15 cellular contexts compared by ENCODE assay signal in genomic region chr3:121477589-121477988, GRCh38.
DNase-seq lines count a peak whose midpoint lies in the region; ATAC-seq and TF ChIP-seq lines count a peak whose summit lies in the region.
"Had no signal": no experiment of that assay in that cellular context is flagged by ENCODE, and none has a peak within 500 bp of the region (broad histone marks: within the 10 kb centered on the region; RNA-seq: fewer than 3 reads in every experiment).

No MANE protein-coding gene starts in this region.

- no peak overlapping the region for H4K5ac ChIP-seq in H9 (ENCODE audit: insufficient read length, low read depth, low read length)

- no peak overlapping the region for H2BK20ac ChIP-seq in H9 (ENCODE audit: low read depth, low read length, poor library complexity, severe bottlenecking)

- H3K9ac ChIP-seq in H9 (ENCODE audit: extremely low read depth, insufficient read length, low read length): no peak overlapping the region
- H3K9ac ChIP-seq in adipocyte (ENCODE audit: low read length): no peak overlapping the region
- H3K9ac ChIP-seq in skeletal muscle satellite cell (ENCODE audit: low read depth, low read length): peak overlapping the region; percentile 5

- no peaks in the 10 kb centered on the region for H3K9me3 Mint-ChIP-seq in H9
- H3K9me3 Mint-ChIP-seq: central memory CD8-positive, alpha-beta T cell; memory B cell had no signal

- H3K27me3 ChIP-seq in H9 (ENCODE audit: insufficient read depth, low read length) (no peaks in the 10 kb centered on the region), adipocyte (replicated peaks; ENCODE audit: control insufficient read depth, insufficient read depth, low read length) (no peaks in the 10 kb centered on the region), skeletal muscle satellite cell (ENCODE audit: control insufficient read depth, insufficient read depth, low read length) (no peaks in the 10 kb centered on the region)

- no peak overlapping the region for H3K4me3 ChIP-seq in adipocyte (ENCODE audit: low read length)
- no peak overlapping the region for H3K4me3 ChIP-seq in skeletal muscle satellite cell (ENCODE audit: low read length)
- H3K4me3 ChIP-seq: SK-N-MC, smooth muscle cell had no signal

- H3K4me3 Mint-ChIP-seq in H9: no peak overlapping the region
- H3K4me3 Mint-ChIP-seq: central memory CD8-positive, alpha-beta T cell; memory B cell had no signal

- H3K27me3 Mint-ChIP-seq in H9 (ENCODE audit: low read depth): no peaks in the 10 kb centered on the region
- H3K27me3 Mint-ChIP-seq: central memory CD8-positive, alpha-beta T cell; memory B cell had no signal

- peak overlapping the region in 2 of 3 experiments; percentile 0 to 11; a peak in 3 of 7 replicates for H3K27ac Mint-ChIP-seq in H9
- H3K27ac Mint-ChIP-seq: memory B cell had no signal

- H2BK15ac ChIP-seq in H9 (ENCODE audit: low read depth, low read length): no peak overlapping the region

- no peak overlapping the region for H4K8ac ChIP-seq in H9 (replicated peaks; ENCODE audit: insufficient read length, low read depth, low read length)

- H3K36me3 ChIP-seq in adipocyte (ENCODE audit: control insufficient read depth, insufficient read depth, low read length, severe bottlenecking) (no peaks in the 10 kb centered on the region), skeletal muscle satellite cell (ENCODE audit: insufficient read depth, low read length) (no peaks in the 10 kb centered on the region)

- no peak for TF ChIP-seq CTCF in H9 (conservative IDR thresholded peaks at IDR 0.05)

- ATAC-seq in GM21529 (IDR thresholded peaks at IDR 0.05; ENCODE audit: unreplicated experiment) (no peak), GM18870 (IDR thresholded peaks at IDR 0.05; ENCODE audit: unreplicated experiment) (no peak)

- no peak overlapping the region for H3K18ac ChIP-seq in H9 (ENCODE audit: insufficient read length, low read depth, low read length)

- H3K79me2 ChIP-seq in H9 (ENCODE audit: insufficient read depth, low read length): no peaks in the 10 kb centered on the region

- no peaks in the 10 kb centered on the region for H3K4me1 Mint-ChIP-seq in H9
- H3K4me1 Mint-ChIP-seq: central memory CD8-positive, alpha-beta T cell had no signal

- no peak overlapping the region for H2BK120ac ChIP-seq in H9 (ENCODE audit: low read depth, low read length, poor library complexity, severe bottlenecking)

- no peaks in the 10 kb centered on the region for H3K23me2 ChIP-seq in H9 (ENCODE audit: insufficient read length, low read depth, low read length, poor library complexity, severe bottlenecking)

- no peak overlapping the region for H2BK5ac ChIP-seq in H9 (ENCODE audit: insufficient read length, low read length)

- peaks cover 20 to 63% (median 62%) of the 10 kb centered on the region in 3 experiments; a peak in 6 of 7 replicates for H3K36me3 Mint-ChIP-seq in H9 (ENCODE audit: insufficient read depth in 1 of 3, low read depth in 3 of 3)

- DNase-seq in H9 (no peak), adipocyte (ENCODE audit: low read depth) (peak; percentile 69), fibroblast of the conjunctiva (ENCODE audit: low read depth) (peak; percentile 90), NCI-H187 (lab: John Stamatoyannopoulos, UW) (no peak)
- DNase-seq in stimulated activated CD4-positive, alpha-beta T cell treated with anti-CD3 and anti-CD28 coated beads, Interleukin-15, amount 100 ng/mL, for 24 hours: no peak
- DNase-seq: activated gamma-delta T cell, NCI-H1092 treated with DMSO at 0.1 percent for 48 hours, nucleus accumbens had no signal

- H4K20me1 ChIP-seq in H9 (ENCODE audit: control insufficient read depth, insufficient read depth, insufficient read length): no peaks in the 10 kb centered on the region

- H3K9me3 ChIP-seq in H9 (ENCODE audit: control insufficient read depth, low read depth, low read length) (no peaks in the 10 kb centered on the region), adipocyte (ENCODE audit: control insufficient read depth, low read length) (no peaks in the 10 kb centered on the region), skeletal muscle satellite cell (replicated peaks; ENCODE audit: low read length) (no peaks in the 10 kb centered on the region)

- H3K56ac ChIP-seq in H9 (ENCODE audit: insufficient read length, low read depth, low read length): no peak overlapping the region

- no peak overlapping the region for H3K14ac ChIP-seq in H9 (ENCODE audit: insufficient read depth, low read length)

- no peak overlapping the region for H3K27ac ChIP-seq in H9 (ENCODE audit: insufficient read length, low read depth, low read length)
- H3K27ac ChIP-seq: SK-N-MC had no signal

- H2AFZ ChIP-seq in H9 (ENCODE audit: low read length): no peak overlapping the region

- no peak overlapping the region for H2AK5ac ChIP-seq in H9 (ENCODE audit: insufficient read length, low read length)

- no peak overlapping the region for H4K91ac ChIP-seq in H9 (ENCODE audit: insufficient read length, low read depth, low read length)

- no peak overlapping the region for H3T11ph ChIP-seq in H9 (ENCODE audit: low read length)

- no peaks in the 10 kb centered on the region for H3K79me1 ChIP-seq in H9 (ENCODE audit: insufficient read depth, low read depth, low read length, poor library complexity, severe bottlenecking)

- WGBS in H9 (ENCODE audit: extremely low coverage, insufficient read length, low lambda C conversion rate): no CpG with 5 or more reads among the region's 5 CpGs

- H3K4me2 ChIP-seq in H9 (ENCODE audit: insufficient read depth, insufficient read length, low read length): no peak overlapping the region
- H3K4me2 ChIP-seq in skeletal muscle satellite cell (ENCODE audit: low read length): peak overlapping the region; percentile 8
- H3K4me2 ChIP-seq: smooth muscle cell had no signal

- H3K23ac ChIP-seq in H9 (ENCODE audit: insufficient read length, low read depth, low read length): no peak overlapping the region

- no peak overlapping the region for H3K4ac ChIP-seq in H9 (ENCODE audit: low read depth, low read length)

- no peaks in the 10 kb centered on the region for H3K4me1 ChIP-seq in H9 (ENCODE audit: insufficient read depth, low read length)
- peaks cover 19% of the 10 kb centered on the region for H3K4me1 ChIP-seq in adipocyte (ENCODE audit: control insufficient read depth, insufficient read depth, low read length)
- peaks cover 26% of the 10 kb centered on the region for H3K4me1 ChIP-seq in skeletal muscle satellite cell (ENCODE audit: control insufficient read depth, insufficient read depth, low read length)

- no peak overlapping the region for H2BK12ac ChIP-seq in H9 (ENCODE audit: insufficient read length, low read depth, low read length)

Comparison
In these comparisons a context has a peak if more than half of its experiments do, and no peak if none do; other contexts are left out.
1. DNase-seq: peak in adipocyte (single experiment) and fibroblast of the conjunctiva (single experiment); none in H9 (single experiment), NCI-H187 (0 of 2) and stimulated activated CD4-positive, alpha-beta T cell treated with anti-CD3 and anti-CD28 coated beads, Interleukin-15, amount 100 ng/mL, for 24 hours (single experiment).